8 cellular contexts compared by ENCODE assay signal in the genomic region with DNA sequence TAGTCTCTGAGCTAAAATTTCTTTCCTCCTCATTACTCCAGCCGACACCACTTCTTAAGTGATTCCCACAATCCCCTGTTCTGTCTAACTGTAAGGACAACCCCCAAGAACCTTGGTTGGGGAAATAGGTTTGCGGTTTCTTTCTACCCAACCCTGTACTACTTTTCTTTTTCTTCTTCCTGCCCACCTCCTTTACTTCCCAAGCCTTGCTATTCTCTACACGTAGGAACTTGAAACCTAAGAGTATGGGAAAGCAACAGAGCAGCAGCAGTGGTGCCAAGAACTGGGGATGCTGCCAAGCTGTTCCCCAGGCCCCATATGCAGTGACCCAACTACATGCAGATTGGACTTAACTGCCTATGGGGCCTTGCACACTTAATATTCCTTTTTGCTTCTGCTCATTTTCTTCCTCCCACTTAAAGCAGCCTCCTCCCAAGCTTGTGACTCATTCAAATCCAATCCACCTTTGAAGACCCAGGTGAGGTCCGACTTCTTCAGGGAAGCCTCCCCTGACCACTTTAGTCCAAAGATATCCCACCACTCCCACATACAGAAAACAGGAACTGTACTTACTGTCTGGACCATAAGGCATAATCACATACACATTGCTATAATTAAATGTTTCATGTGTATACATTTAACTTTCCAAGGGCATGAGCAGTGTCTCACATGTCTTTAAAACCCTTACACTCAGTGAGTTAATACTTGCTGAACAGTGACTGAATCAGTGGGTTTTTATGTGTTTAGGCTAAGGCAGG. TPM values are rescaled to one million over a fixed set of nuclear protein-coding genes. Genes with fewer than 3 reads are reported as not detected.
DNase-seq lines count a peak whose midpoint lies in the region; ATAC-seq and TF ChIP-seq lines count a peak whose summit lies in the region.

No MANE protein-coding gene starts in this region.

- ATAC-seq in CD4-positive, alpha-beta T cell (ENCODE audit: poor library complexity): no peak
- ATAC-seq in naive thymus-derived CD4-positive, alpha-beta T cell: no peak
- ATAC-seq in HG02571 (IDR thresholded peaks at IDR 0.05; ENCODE audit: unreplicated experiment) (no peak), HG03045 (IDR thresholded peaks at IDR 0.05; ENCODE audit: unreplicated experiment) (no peak)

- TF ChIP-seq CTCF in CD4-positive, alpha-beta T cell (IDR thresholded peaks at IDR 0.05): no peak
- no peak for TF ChIP-seq CTCF in brain microvascular endothelial cell (IDR thresholded peaks at IDR 0.05; ENCODE audit: low read depth, low read length, missing control alignments)

- peak overlapping the region; percentile 71 for H3K4me3 ChIP-seq in Jurkat, Clone E6-1 (ENCODE audit: low read length)
- peak overlapping the region; percentile 67 for H3K4me3 ChIP-seq in brain microvascular endothelial cell (ENCODE audit: low read depth, low read length)
- H3K4me3 ChIP-seq in naive thymus-derived CD4-positive, alpha-beta T cell (ENCODE audit: low read length): peak overlapping the region; percentile 62

- H3K36me3 Mint-ChIP-seq in CD4-positive, alpha-beta T cell (ENCODE audit: low read depth): peaks cover 46% of the 10 kb centered on the region
- H3K36me3 Mint-ChIP-seq in naive thymus-derived CD4-positive, alpha-beta T cell: peaks cover 5 to 30% (median 14%) of the 10 kb centered on the region in 5 donors

- CTCF ChIA-PET in CD4-positive, alpha-beta T cell (lab: Charles Lee): no interaction called here
- CTCF ChIA-PET in naive thymus-derived CD4-positive, alpha-beta T cell (lab: Charles Lee): no interaction called here

- no peaks in the 10 kb centered on the region for H3K27me3 ChIP-seq in CD4-positive, alpha-beta T cell (ENCODE audit: control insufficient read depth, insufficient read depth, low read length)
- no peaks in the 10 kb centered on the region for H3K27me3 ChIP-seq in brain microvascular endothelial cell (replicated peaks)
- no peaks in the 10 kb centered on the region for H3K27me3 ChIP-seq in naive thymus-derived CD4-positive, alpha-beta T cell (ENCODE audit: control insufficient read depth in 2 of 2, insufficient read depth in 2 of 2, low read length in 2 of 2)

- intact Hi-C loops in CD4-positive, alpha-beta T cell (cut with DNase I, micrococcal nuclease): loop anchor here in 1 of 2 experiments (5.0 to 10.0 kb wide), 4 partner anchors 176 to 1533 kb away; a partner anchor contains a TSS
- intact Hi-C loops in naive thymus-derived CD4-positive, alpha-beta T cell (cut with micrococcal nuclease): loop anchor here in 1 of 2 donors (5.0 kb wide), 1 partner anchor 759 kb away; a partner anchor contains a TSS

- H3K9me3 ChIP-seq in CD4-positive, alpha-beta T cell (ENCODE audit: control insufficient read depth, low read length): no peaks in the 10 kb centered on the region
- no peaks in the 10 kb centered on the region for H3K9me3 ChIP-seq in naive thymus-derived CD4-positive, alpha-beta T cell (ENCODE audit: control insufficient read depth in 2 of 3, low read length in 3 of 3)

- H3K4me3 Mint-ChIP-seq in CD4-positive, alpha-beta T cell: peak overlapping the region; percentile 92
- H3K4me3 Mint-ChIP-seq in naive thymus-derived CD4-positive, alpha-beta T cell: peak overlapping the region; percentile 70 to 91 (median 88)

- H3K27me3 Mint-ChIP-seq in CD4-positive, alpha-beta T cell: no peaks in the 10 kb centered on the region
- no peaks in the 10 kb centered on the region for H3K27me3 Mint-ChIP-seq in naive thymus-derived CD4-positive, alpha-beta T cell

- H3K27ac Mint-ChIP-seq in CD4-positive, alpha-beta T cell: peak overlapping the region; percentile 86
- peak overlapping the region in 8 of 9 donors; percentile 41 to 91 (median 74) for H3K27ac Mint-ChIP-seq in naive thymus-derived CD4-positive, alpha-beta T cell

- H3K4me1 Mint-ChIP-seq in CD4-positive, alpha-beta T cell (ENCODE audit: low read depth): peaks cover 58% of the 10 kb centered on the region
- peaks cover 43 to 57% (median 55%) of the 10 kb centered on the region in 7 donors for H3K4me1 Mint-ChIP-seq in naive thymus-derived CD4-positive, alpha-beta T cell

- H3K4me1 ChIP-seq in naive thymus-derived CD4-positive, alpha-beta T cell (ENCODE audit: control insufficient read depth in 2 of 2, insufficient read depth in 2 of 2, low read length in 2 of 2): peaks cover 22 to 27% of the 10 kb centered on the region in 2 donors

- no peak for DNase-seq in CD4-positive, alpha-beta T cell
- DNase-seq in Jurkat, Clone E6-1 (ENCODE audit: low read depth, low spot score): peak; percentile 51
- DNase-seq in brain microvascular endothelial cell: no peak
- DNase-seq in naive thymus-derived CD4-positive, alpha-beta T cell: no peak
- no peak for DNase-seq in hepatic stellate cell (ENCODE audit: low spot score)
- no peak for DNase-seq in NCI-H1417 (lab: John Stamatoyannopoulos, UW)

- POLR2A ChIA-PET in CD4-positive, alpha-beta T cell (lab: Charles Lee): interaction anchor here (1.3 to 2.8 kb wide), 4 partner anchors 12 to 1308 kb away, joined by 3 to 43 read pairs (median 5); a partner anchor contains a TSS
- POLR2A ChIA-PET in naive thymus-derived CD4-positive, alpha-beta T cell (lab: Charles Lee): interaction anchor here (0.8 to 2.5 kb wide), 4 partner anchors 11 to 348 kb away, joined by 3 to 31 read pairs (median 7); a partner anchor contains a TSS

- H3K36me3 ChIP-seq in brain microvascular endothelial cell (replicated peaks): no peaks in the 10 kb centered on the region
- no peaks in the 10 kb centered on the region for H3K36me3 ChIP-seq in naive thymus-derived CD4-positive, alpha-beta T cell (ENCODE audit: control insufficient read depth in 2 of 3, insufficient read depth in 3 of 3, low read length in 3 of 3)

- H3K27ac ChIP-seq in CD4-positive, alpha-beta T cell (ENCODE audit: low read depth, low read length): no peak overlapping the region
- H3K27ac ChIP-seq in brain microvascular endothelial cell: peak overlapping the region; percentile 8
- H3K27ac ChIP-seq in naive thymus-derived CD4-positive, alpha-beta T cell (ENCODE audit: low read depth, low read length): no peak overlapping the region

- in situ Hi-C loops in brain microvascular endothelial cell (cut with HindIII; ENCODE audit: low pct_ligation_motif_present, low sequenced_read_pairs): no loop called here

- H3K9me3 Mint-ChIP-seq in CD4-positive, alpha-beta T cell: no peaks in the 10 kb centered on the region
- H3K9me3 Mint-ChIP-seq in naive thymus-derived CD4-positive, alpha-beta T cell: peaks cover 0 to 1% (median 0%) of the 10 kb centered on the region in 11 donors

RNA-seq across cellular contexts. Expression of a gene that starts 1.7 kb away (rescaled TPM):
- 10 to 100 TPM; 12.3 to 13.3 TPM for total RNA-seq in CD4-positive, alpha-beta T cell
- polyA plus RNA-seq in Jurkat, Clone E6-1 (2012; ENCODE audit: insufficient read depth, insufficient read length): 3.7 TPM
- total RNA-seq in naive thymus-derived CD4-positive, alpha-beta T cell: 10 to 100 TPM; 13.5 to 24.7 (median 17.6) TPM
- polyA plus RNA-seq in naive thymus-derived CD4-positive, alpha-beta T cell: 1 to 10 TPM; 8.0 to 8.9 TPM
